9 cellular contexts compared by ENCODE assay signal in genomic region chr14:74980746-74981661, GRCh38. TPM values are rescaled to one million over a fixed set of nuclear protein-coding genes. Genes with fewer than 3 reads are reported as not detected.
A peak's percentile ranks its signal among the peaks of the same experiment; 100 is the strongest.
DNase-seq lines count a peak whose midpoint lies in the region; ATAC-seq and TF ChIP-seq lines count a peak whose summit lies in the region.
"Had no signal": no experiment of that assay in that cellular context is flagged by ENCODE, and none has a peak within 500 bp of the region (broad histone marks: within the 10 kb centered on the region; RNA-seq: fewer than 3 reads in every experiment).

No MANE protein-coding gene starts in this region.

- ATAC-seq in GM19324 (IDR thresholded peaks at IDR 0.05; ENCODE audit: low FRiP score, unreplicated experiment) = no peak
- no peak for ATAC-seq in GM21526 (IDR thresholded peaks at IDR 0.05; ENCODE audit: low FRiP score, unreplicated experiment)

- H3K27ac ChIP-seq in layer of hippocampus (ENCODE audit: low read depth, low read length) = peak overlapping the region; percentile 62
- no peak overlapping the region for H3K27ac ChIP-seq in OCI-LY7 (ENCODE audit: low read depth, low read length, poor library complexity, severe bottlenecking)

- no peaks in the 10 kb centered on the region for H3K9me2 ChIP-seq in OCI-LY7 (ENCODE audit: insufficient read depth, low read length)

- intact Hi-C loops in OCI-LY7 (cut with micrococcal nuclease; ENCODE audit: unreplicated experiment) = no loop called here

- DNase-seq in AG08396 (ENCODE audit: low spot score) (peak; percentile 25), M059J (ENCODE audit: low read depth) (peak; percentile 98), astrocyte of the spinal cord (ENCODE audit: low read depth, low spot score) (peak; percentile 90), OCI-LY7 (ENCODE audit: low spot score) (no peak)
- no peak for DNase-seq in activated CD4-positive, alpha-beta T cell treated with anti-CD3 and anti-CD28 coated beads for 48 hours
- DNase-seq: activated naive CD4-positive, alpha-beta T cell treated with Interleukin-2 at 50 U/mL for 16 hours had no signal

- no peaks in the 10 kb centered on the region for H3K27me3 ChIP-seq in layer of hippocampus (ENCODE audit: control insufficient read depth, insufficient read depth, low read length)

- in situ Hi-C loops in astrocyte of the spinal cord (cut with HindIII; ENCODE audit: low sequenced_read_pairs) = no loop called here

- no peaks in the 10 kb centered on the region for H4K20me1 ChIP-seq in OCI-LY7 (ENCODE audit: insufficient read depth, low read length)

- BruUV-seq in OCI-LY7 (replicated peaks; lab: Mats Ljungman, UMichigan) = no TSS peak

- POLR2A ChIA-PET in OCI-LY7 (lab: Charles Lee) = no interaction called here

- no peak overlapping the region for H3K4me3 ChIP-seq in astrocyte of the spinal cord (ENCODE audit: low read depth, low read length)
- no peak overlapping the region for H3K4me3 ChIP-seq in OCI-LY7 (ENCODE audit: low read depth, low read length, poor library complexity, severe bottlenecking)

- H3K4me1 ChIP-seq in OCI-LY7 (ENCODE audit: insufficient read depth, low read length, poor library complexity, severe bottlenecking) = no peaks in the 10 kb centered on the region

- no peaks in the 10 kb centered on the region for H3K79me2 ChIP-seq in OCI-LY7 (ENCODE audit: insufficient read depth, low read depth, low read length)

- H3K4me2 ChIP-seq in OCI-LY7 (ENCODE audit: low read length) = no peak overlapping the region

- no peaks in the 10 kb centered on the region for H3K9me3 ChIP-seq in OCI-LY7 (ENCODE audit: low read length)

- TF ChIP-seq CTCF in astrocyte of the spinal cord (IDR thresholded peaks at IDR 0.05; ENCODE audit: low read depth, low read length) = peak; percentile 3
- TF ChIP-seq CTCF in OCI-LY7 (conservative IDR thresholded peaks at IDR 0.05; ENCODE audit: low read length) = no peak

- no peak overlapping the region for H2AFZ ChIP-seq in OCI-LY7 (ENCODE audit: low read length)

- CTCF ChIA-PET in OCI-LY7 (lab: Charles Lee; ENCODE audit: unreplicated experiment) = interaction anchor here (0.5 kb wide), 1 partner anchor 448 kb away, joined by 17 read pairs; no protein-coding TSS in a partner anchor

- no peaks in the 10 kb centered on the region for H3K36me3 ChIP-seq in OCI-LY7 (ENCODE audit: insufficient read depth, low read length)

RNA-seq across cellular contexts. Expression of gene EIF2B2, which starts 21.7 kb away (rescaled TPM):
- total RNA-seq in M059J (2014; rRNA removed; shearing (Covaris generic)) = 66.1 and 67.4 TPM in 2 replicates
- total RNA-seq in OCI-LY7 (2014; rRNA removed; shearing (Covaris generic)) = 33.5 and 42.0 TPM in 2 replicates
- total RNA-seq in OCI-LY7 (2022) = 49.8 and 53.8 TPM in 2 replicates

RNA-seq across cellular contexts. Expression of gene PGF, which starts 25.6 kb away (rescaled TPM):
- total RNA-seq in M059J (2014; rRNA removed; shearing (Covaris generic)) = 9.3 and 11.7 TPM in 2 replicates
- total RNA-seq in OCI-LY7 (2014; rRNA removed; shearing (Covaris generic)) = 0.09 and 0.13 TPM in 2 replicates
- 0.19 TPM in 1 of 2 replicates, not detected in the other for total RNA-seq in OCI-LY7 (2022)

RNA-seq across cellular contexts. Expression of gene RPS6KL1, which starts 57.9 kb away (rescaled TPM):
- total RNA-seq in M059J (2014; rRNA removed; shearing (Covaris generic)) = not detected in 2 replicates
- 6.1 and 11.3 TPM in 2 replicates for total RNA-seq in OCI-LY7 (2014; rRNA removed; shearing (Covaris generic))
- 14.0 and 15.3 TPM in 2 replicates for total RNA-seq in OCI-LY7 (2022)

Comparison
In these comparisons a context has a peak if more than half of its experiments do, and no peak if none do; other contexts are left out.
1. DNase-seq: peak in AG08396 (single experiment), M059J (single experiment) and astrocyte of the spinal cord (single experiment); none in OCI-LY7 (single experiment) and activated CD4-positive, alpha-beta T cell treated with anti-CD3 and anti-CD28 coated beads for 48 hours (single experiment).